ENCODE assay signal across 10 cellular contexts in genomic region chr1:27192039-27192529, GRCh38. TPM values are rescaled to one million over a fixed set of nuclear protein-coding genes. Genes with fewer than 3 reads are reported as not detected.
DNase-seq lines count a peak whose midpoint lies in the region; ATAC-seq and TF ChIP-seq lines count a peak whose summit lies in the region.
"Had no signal": no experiment of that assay in that cellular context is flagged by ENCODE, and none has a peak within 500 bp of the region (broad histone marks: within the 10 kb centered on the region; RNA-seq: fewer than 3 reads in every experiment).

No MANE protein-coding gene starts in this region.

- H3K9me3 Mint-ChIP-seq in stimulated activated memory B cell treated with anti-CD40 and anti-IgM and Interleukin-4, amounts not matched to agents 10 μg/mL and 1 μg/mL and 100 μg/mL, for 72 hours, result no peaks in the 10 kb centered on the region
- H3K9me3 Mint-ChIP-seq: activated naive CD4-positive, alpha-beta T cell treated with anti-CD3 and anti-CD28 coated beads, Interleukin-2, amount 50 U/mL, for 72 hours; natural killer cell treated with Interleukin-12 subunit alpha and Interleukin-12 subunit beta and Interleukin-15 and Interleukin-18, amount 100 ng/mL, for 72 hours had no signal

- H3K27ac Mint-ChIP-seq in stimulated activated memory B cell treated with anti-CD40 and anti-IgM and Interleukin-4, amounts not matched to agents 10 μg/mL and 1 μg/mL and 100 μg/mL, for 72 hours, result peak overlapping the region; percentile 13
- H3K27ac Mint-ChIP-seq: activated naive CD4-positive, alpha-beta T cell treated with anti-CD3 and anti-CD28 coated beads, Interleukin-2, amount 50 U/mL, for 72 hours; natural killer cell treated with Interleukin-12 subunit alpha and Interleukin-12 subunit beta and Interleukin-15 and Interleukin-18, amount 100 ng/mL, for 72 hours had no signal

- H3K4me3 ChIP-seq in HEK293 (ENCODE audit: low read depth, low read length), result no peak overlapping the region
- H3K4me3 ChIP-seq in Peyer's patch, result no peak overlapping the region
- no peak overlapping the region for H3K4me3 ChIP-seq in SK-N-SH (ENCODE audit: low read depth in 2 of 2, low read length in 1 of 2)

- no peak overlapping the region for H2AFZ ChIP-seq in SK-N-SH (ENCODE audit: low read depth)

- no peaks in the 10 kb centered on the region for H3K9me2 ChIP-seq in SK-N-SH

- H3K4me1 Mint-ChIP-seq in stimulated activated memory B cell treated with anti-CD40 and anti-IgM and Interleukin-4, amounts not matched to agents 10 μg/mL and 1 μg/mL and 100 μg/mL, for 72 hours, result no peaks in the 10 kb centered on the region

- no peaks in the 10 kb centered on the region for H3K27me3 ChIP-seq in Peyer's patch
- H3K27me3 ChIP-seq in SK-N-SH (ENCODE audit: insufficient read depth), result no peaks in the 10 kb centered on the region

- no peaks in the 10 kb centered on the region for H3F3A ChIP-seq in SK-N-SH (replicated peaks; ENCODE audit: insufficient read depth)

- H3K79me2 ChIP-seq in SK-N-SH (ENCODE audit: insufficient read depth), result no peaks in the 10 kb centered on the region

- H3K4me3 Mint-ChIP-seq in stimulated activated memory B cell treated with anti-CD40 and anti-IgM and Interleukin-4, amounts not matched to agents 10 μg/mL and 1 μg/mL and 100 μg/mL, for 72 hours, result no peak overlapping the region
- H3K4me3 Mint-ChIP-seq: natural killer cell treated with Interleukin-12 subunit alpha and Interleukin-12 subunit beta and Interleukin-15 and Interleukin-18, amount 100 ng/mL, for 72 hours had no signal

- TF ChIP-seq RAD21 in SK-N-SH (IDR thresholded peaks at IDR 0.05; ENCODE audit: low read length), result no peak

- no peaks in the 10 kb centered on the region for H3K9me3 ChIP-seq in HEK293 (ENCODE audit: control insufficient read depth, insufficient read depth, low read depth, low read length)
- H3K9me3 ChIP-seq in Peyer's patch, result no peaks in the 10 kb centered on the region
- H3K9me3 ChIP-seq in SK-N-SH, result no peaks in the 10 kb centered on the region

- no peak for TF ChIP-seq CTCF in HEK293 (tag by site-specific recombination; IDR thresholded peaks at IDR 0.05)
- TF ChIP-seq CTCF in Peyer's patch (IDR thresholded peaks at IDR 0.05), result no peak
- no peak for TF ChIP-seq CTCF in SK-N-SH (IDR thresholded peaks at IDR 0.05)

- no peak for TF ChIP-seq EP300 in SK-N-SH (IDR thresholded peaks at IDR 0.05; ENCODE audit: borderline replicate concordance in 1 of 2, low read depth in 1 of 2, low read length in 1 of 2)

- H3K36me3 Mint-ChIP-seq in stimulated activated memory B cell treated with anti-CD40 and anti-IgM and Interleukin-4, amounts not matched to agents 10 μg/mL and 1 μg/mL and 100 μg/mL, for 72 hours, result no peaks in the 10 kb centered on the region
- H3K36me3 Mint-ChIP-seq: activated naive CD4-positive, alpha-beta T cell treated with anti-CD3 and anti-CD28 coated beads, Interleukin-2, amount 50 U/mL, for 72 hours; natural killer cell treated with Interleukin-12 subunit alpha and Interleukin-12 subunit beta and Interleukin-15 and Interleukin-18, amount 100 ng/mL, for 72 hours had no signal

- CTCF ChIA-PET in HEK293 (lab: Yijun Ruan, JAX) (interaction anchor here (1.0 kb wide), 1 partner anchor 146 kb away, joined by 4 read pairs; no protein-coding TSS in a partner anchor), SK-N-SH (lab: Yijun Ruan, JAX) (interaction anchor here (1.0 to 2.0 kb wide), 3 partner anchors 80 to 165 kb away, joined by 4 to 8 read pairs (median 5); no protein-coding TSS in a partner anchor)

- no peaks in the 10 kb centered on the region for H4K20me1 ChIP-seq in SK-N-SH (ENCODE audit: insufficient read depth)

- H3K27ac ChIP-seq in HEK293 (ENCODE audit: extremely low read depth, low read depth, low read length), result no peak overlapping the region
- peak overlapping the region in 3 of 4 donors; percentile 72 to 96 (median 93) for H3K27ac ChIP-seq in Peyer's patch
- H3K27ac ChIP-seq in SK-N-SH (ENCODE audit: low read depth in 2 of 2, low read length in 1 of 2), result no peak overlapping the region

- no peaks in the 10 kb centered on the region for H3K36me3 ChIP-seq in HEK293 (ENCODE audit: control insufficient read depth in 2 of 2, insufficient read depth in 1 of 2, low read length in 2 of 2)
- H3K36me3 ChIP-seq in Peyer's patch, result no peaks in the 10 kb centered on the region
- H3K36me3 ChIP-seq in SK-N-SH (replicated peaks in 1 of 2; ENCODE audit: control insufficient read depth in 1 of 2, insufficient read depth in 2 of 2, low read length in 1 of 2), result no peaks in the 10 kb centered on the region

- no peaks in the 10 kb centered on the region for H3K4me1 ChIP-seq in HEK293 (ENCODE audit: control insufficient read depth, insufficient read depth, low read length)
- peaks cover 0 to 4% (median 0%) of the 10 kb centered on the region in 4 donors for H3K4me1 ChIP-seq in Peyer's patch
- H3K4me1 ChIP-seq in SK-N-SH (ENCODE audit: control insufficient read depth in 1 of 2, insufficient read depth in 2 of 2, low read depth in 1 of 2, low read length in 1 of 2), result no peaks in the 10 kb centered on the region

- H3K27me3 Mint-ChIP-seq in stimulated activated memory B cell treated with anti-CD40 and anti-IgM and Interleukin-4, amounts not matched to agents 10 μg/mL and 1 μg/mL and 100 μg/mL, for 72 hours, result no peaks in the 10 kb centered on the region
- H3K27me3 Mint-ChIP-seq: natural killer cell treated with Interleukin-12 subunit alpha and Interleukin-12 subunit beta and Interleukin-15 and Interleukin-18, amount 100 ng/mL, for 72 hours had no signal

- no peak for ATAC-seq in stimulated activated memory B cell treated with anti-CD40 and anti-IgM and Interleukin-4, amounts not matched to agents 10 μg/mL and 1 μg/mL and 100 μg/mL, for 72 hours
- ATAC-seq: activated naive CD4-positive, alpha-beta T cell treated with anti-CD3 and anti-CD28 coated beads, Interleukin-2, amount 50 U/mL, for 72 hours had no signal

- DNase-seq in Peyer's patch (peak in 2 of 3 donors; percentile 76 to 77), fibroblast of peridontal ligament (ENCODE audit: extremely low read depth) (peak; percentile 8), cerebellar cortex (ENCODE audit: low spot score) (no peak), SK-N-SH (no peak), erythroblast (lab: John Stamatoyannopoulos, UW) (no peak)
- DNase-seq: NCI-H345 had no signal

- no peak overlapping the region for H3K4me2 ChIP-seq in SK-N-SH

- WGBS in SK-N-SH (ENCODE audit: low lambda C conversion rate), result 79% methylated on average over 8 of the region's 8 CpGs

- POLR2A ChIA-PET in HEK293 (lab: Yijun Ruan, JAX) (interaction anchor here (0.6 kb wide), 1 partner anchor 306 kb away, joined by 4 read pairs; no protein-coding TSS in a partner anchor), SK-N-SH (lab: Yijun Ruan, JAX) (no interaction called here)

- no peak overlapping the region for H3K9ac ChIP-seq in SK-N-SH

- TF ChIP-seq POLR2A in Peyer's patch (IDR thresholded peaks at IDR 0.05) (no peak), erythroblast (IDR thresholded peaks at IDR 0.05; ENCODE audit: low read length) (no peak)

TF ChIP-seq in HEK293, 187 proteins besides CTCF, POLR2A, EP300 and RAD21 (continues in another document):
- no peak for TF ChIP-seq ZNF747 (tag by site-specific recombination; IDR thresholded peaks at IDR 0.05)
- peak; percentile 36; the same call in 1 of the 2 replicates for TF ChIP-seq KLF1 (tag by site-specific recombination; IDR thresholded peaks at IDR 0.05)
- 0 out of 2 replicates have a peak, but pooled peaks have one; percentile 27 for TF ChIP-seq ZNF16 (tag by site-specific recombination; IDR thresholded peaks at IDR 0.05; ENCODE audit: low read depth)
- no peak for TF ChIP-seq ZFP3 (tag by site-specific recombination; IDR thresholded peaks at IDR 0.05; ENCODE audit: low read depth)
- TF ChIP-seq ZNF580 (tag by site-specific recombination; IDR thresholded peaks at IDR 0.05), result no peak

TF ChIP-seq in SK-N-SH, 30 proteins besides CTCF, POLR2A, EP300 and RAD21:
- TF ChIP-seq TEAD4 (IDR thresholded peaks at IDR 0.05; ENCODE audit: borderline replicate concordance, insufficient read depth), result no peak
- no peak for TF ChIP-seq PBX3 (IDR thresholded peaks at IDR 0.05)
- TF ChIP-seq ELF1 (IDR thresholded peaks at IDR 0.05), result no peak
- TF ChIP-seq NFIC (IDR thresholded peaks at IDR 0.05; ENCODE audit: borderline replicate concordance), result no peak
- no peak for TF ChIP-seq USF1 (IDR thresholded peaks at IDR 0.05; ENCODE audit: borderline replicate concordance, low read depth)
- TF ChIP-seq MXI1 (IDR thresholded peaks at IDR 0.05; ENCODE audit: low read depth, low read length), result no peak
- no peak for TF ChIP-seq TCF12 (IDR thresholded peaks at IDR 0.05)

RNA-seq across cellular contexts. Expression of gene SLC9A1, which starts 37.2 kb away (rescaled TPM):
- 10 to 100 TPM in 3 of 4 donors, 1 to 10 TPM in 1; 5.8 to 68.3 (median 48.2) TPM for total RNA-seq in Peyer's patch
- 5.6 and 11.4 TPM in 2 replicates for polyA plus RNA-seq in SK-N-SH (2012; rRNA removed)
- polyA plus RNA-seq in SK-N-SH (2012; cell fraction: cytosol; rRNA removed), result 7.0 and 9.2 TPM in 2 replicates
- polyA plus RNA-seq in SK-N-SH (2012; cell fraction: nucleus; rRNA removed), result 10.7 and 14.3 TPM in 2 replicates

RNA-seq across cellular contexts. Expression of gene WDTC1, which starts 42.3 kb away (rescaled TPM):
- 10 to 100 TPM; 30.5 to 53.3 (median 40.7) TPM for total RNA-seq in Peyer's patch
- 7.8 and 12.0 TPM in 2 replicates for polyA plus RNA-seq in SK-N-SH (2012; rRNA removed)
- 5.7 and 8.8 TPM in 2 replicates for polyA plus RNA-seq in SK-N-SH (2012; cell fraction: cytosol; rRNA removed)
- polyA plus RNA-seq in SK-N-SH (2012; cell fraction: nucleus; rRNA removed), result 14.6 and 16.0 TPM in 2 replicates

Comparison
In these comparisons a context has a peak if more than half of its experiments do, and no peak if none do; other contexts are left out.
1. H3K27ac ChIP-seq: peak in Peyer's patch (3 of 4); none in HEK293 (single experiment) and SK-N-SH (0 of 2).
2. DNase-seq: peak in Peyer's patch (2 of 3) and fibroblast of peridontal ligament (single experiment); none in cerebellar cortex (single experiment), SK-N-SH (single experiment) and erythroblast (0 of 2).